ENCODE assay signal across 23 cellular contexts in the genomic region with DNA sequence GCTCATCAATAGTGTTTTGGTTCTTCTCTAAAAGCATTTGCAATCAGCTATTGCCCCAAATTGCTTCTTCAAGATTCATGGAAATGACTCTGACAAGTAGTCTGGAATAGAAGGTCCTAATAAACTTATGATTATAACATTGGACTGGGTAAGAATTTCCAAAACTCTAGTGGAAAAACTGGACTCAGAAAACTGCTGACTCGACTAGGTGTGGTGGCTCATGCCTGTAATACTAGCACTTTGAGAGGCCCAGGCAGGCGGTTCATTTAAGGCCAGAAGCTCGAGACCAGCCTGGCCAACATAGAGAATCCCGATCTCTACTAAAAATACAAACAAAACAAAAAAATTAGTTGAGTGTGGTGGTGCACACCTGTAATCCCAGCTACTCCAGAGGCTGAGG.
"Had no signal": no experiment of that assay in that cellular context is flagged by ENCODE, and none has a peak within 500 bp of the region (broad histone marks: within the 10 kb centered on the region; RNA-seq: fewer than 3 reads in every experiment).

No MANE protein-coding gene starts in this region.

- H3K9me3 Mint-ChIP-seq: mesothelial cell of epicardium; naive B cell; natural killer cell; stimulated activated naive B cell treated with anti-CD40 and anti-IgM and Interleukin-4, amounts not matched to agents 10 μg/mL and 1 μg/mL and 100 μg/mL, for 72 hours had no signal

- FAIRE-seq: urothelium cell line had no signal

- DNase-seq: islet precursor cell; left ventricle myocardium inferior; mesendoderm; naive B cell; natural killer cell; ovary; stimulated activated CD4-positive, alpha-beta T cell treated with anti-CD3 and anti-CD28 coated beads, Interleukin-12 subunit alpha, Interleukin-12 subunit beta, amount 100 ng/mL, for 4 hours; stimulated activated CD4-positive, alpha-beta T cell treated with anti-CD3 and anti-CD28 coated beads, Interleukin-15, amount 100 ng/mL, for 24 hours; stimulated activated CD4-positive, alpha-beta T cell treated with anti-CD3 and anti-CD28 coated beads, Interleukin-2, amount 100 ng/mL, for 24 hours; stimulated activated CD4-positive, alpha-beta T cell treated with anti-CD3 and anti-CD28 coated beads, Interleukin-4, amount 100 ng/mL, for 1 hour; stimulated activated naive B cell treated with anti-CD40 and anti-IgM and Interleukin-4, amounts not matched to agents 10 μg/mL and 1 μg/mL and 100 μg/mL, for 72 hours; stimulated activated naive CD8-positive, alpha-beta T cell treated with anti-CD3 and anti-CD28 coated beads, Interleukin-15, Interleukin-2, amounts not matched to agents 100 U/mL and 50 U/mL, for 24 hours; stomach; testis; thyroid gland; transverse colon; upper lobe of right lung had no signal

- H3K36me3 ChIP-seq: left ventricle myocardium inferior, ovary, right atrium auricular region, right lobe of liver, stomach, thyroid gland, transverse colon, upper lobe of right lung had no signal

- H3K27me3 ChIP-seq: right atrium auricular region, right lobe of liver, stomach, testis, thyroid gland, transverse colon, upper lobe of right lung had no signal

- ATAC-seq: natural killer cell; right lobe of liver; stimulated activated naive B cell treated with anti-CD40 and anti-IgM and Interleukin-4, amounts not matched to agents 10 μg/mL and 1 μg/mL and 100 μg/mL, for 72 hours; stimulated activated naive CD8-positive, alpha-beta T cell treated with anti-CD3 and anti-CD28 coated beads, Interleukin-15, Interleukin-2, amounts not matched to agents 100 U/mL and 50 U/mL, for 24 hours; upper lobe of right lung had no signal

- H3K27ac ChIP-seq: left ventricle myocardium inferior, ovary, right atrium auricular region, right lobe of liver, stomach, testis, thyroid gland, transverse colon, upper lobe of right lung had no signal

- H3K4me3 ChIP-seq: left ventricle myocardium inferior, lung, ovary, right atrium auricular region, right lobe of liver, stomach, testis, thyroid gland, transverse colon, upper lobe of right lung had no signal

- H3K9me3 ChIP-seq: left ventricle myocardium inferior, ovary, right atrium auricular region, right lobe of liver, stomach, testis, thyroid gland, transverse colon, upper lobe of right lung had no signal

- H3K27me3 Mint-ChIP-seq: naive B cell; progenitor cell of endocrine pancreas; stimulated activated naive B cell treated with anti-CD40 and anti-IgM and Interleukin-4, amounts not matched to agents 10 μg/mL and 1 μg/mL and 100 μg/mL, for 72 hours had no signal

- H3K36me3 Mint-ChIP-seq: mesothelial cell of epicardium, naive B cell, natural killer cell had no signal

- H3K27ac Mint-ChIP-seq: mesothelial cell of epicardium; naive B cell; natural killer cell; progenitor cell of endocrine pancreas; stimulated activated naive B cell treated with anti-CD40 and anti-IgM and Interleukin-4, amounts not matched to agents 10 μg/mL and 1 μg/mL and 100 μg/mL, for 72 hours had no signal

- H3K4me1 ChIP-seq: left ventricle myocardium inferior, right atrium auricular region, right lobe of liver, thyroid gland, transverse colon, upper lobe of right lung had no signal

- H3K4me3 Mint-ChIP-seq: mesothelial cell of epicardium; naive B cell; natural killer cell; stimulated activated naive B cell treated with anti-CD40 and anti-IgM and Interleukin-4, amounts not matched to agents 10 μg/mL and 1 μg/mL and 100 μg/mL, for 72 hours had no signal
